In the genomic region with DNA sequence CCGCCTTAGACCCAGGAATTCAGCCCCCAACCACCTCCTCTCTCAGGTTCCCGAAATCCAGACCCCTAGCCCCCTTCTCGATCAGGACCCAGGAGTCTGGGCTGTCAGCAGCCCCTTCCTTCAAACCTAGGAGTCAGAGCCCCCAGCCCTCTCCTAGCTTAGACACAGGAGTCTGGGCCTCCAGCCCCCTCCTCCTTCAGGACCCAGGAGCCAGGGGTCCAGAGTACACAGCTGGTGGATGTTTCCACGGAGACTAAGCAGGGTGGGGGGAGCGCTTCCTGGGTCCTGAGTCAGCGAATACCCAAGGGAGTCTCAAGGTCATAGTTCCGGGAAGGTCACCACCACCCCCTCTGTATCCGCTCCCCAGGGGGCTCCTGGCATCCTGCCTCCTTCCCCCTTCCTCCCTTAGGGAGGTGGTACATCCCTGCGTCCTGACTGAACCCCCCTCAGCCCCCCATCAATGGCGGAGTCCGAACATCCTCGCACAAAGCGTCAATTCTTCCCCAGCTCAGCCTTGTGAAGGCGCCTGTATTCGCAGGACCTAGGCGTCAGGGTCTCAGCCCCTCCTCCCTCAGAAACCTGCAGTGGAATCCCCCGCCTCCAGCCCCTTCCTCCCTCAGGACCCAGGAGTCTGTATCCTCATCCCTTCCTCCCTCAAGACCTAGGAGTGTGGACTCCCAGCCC, we compare ENCODE assay signal across 12 cellular contexts. TPM values are rescaled to one million over a fixed set of nuclear protein-coding genes. Genes with fewer than 3 reads are reported as not detected.
A peak's percentile ranks its signal among the peaks of the same experiment; 100 is the strongest.
DNase-seq lines count a peak whose midpoint lies in the region; ATAC-seq and TF ChIP-seq lines count a peak whose summit lies in the region.
"Had no signal": no experiment of that assay in that cellular context is flagged by ENCODE, and none has a peak within 500 bp of the region (broad histone marks: within the 10 kb centered on the region; RNA-seq: fewer than 3 reads in every experiment).

No MANE protein-coding gene starts in this region.

- peaks cover 53% of the 10 kb centered on the region for H3K4me1 ChIP-seq in BLaER1
- no peaks in the 10 kb centered on the region for H3K4me1 ChIP-seq in SJCRH30

- peak overlapping the region; percentile 70 for H3K9ac ChIP-seq in BLaER1

- peak overlapping the region; percentile 74 for H3K4me2 ChIP-seq in BLaER1

- no peaks in the 10 kb centered on the region for H3K27me3 ChIP-seq in BLaER1
- H3K27me3 ChIP-seq in SJCRH30 = peaks cover 11% of the 10 kb centered on the region

- no peaks in the 10 kb centered on the region for H4K20me1 ChIP-seq in BLaER1

- no peaks in the 10 kb centered on the region for H3K9me3 ChIP-seq in BLaER1
- no peaks in the 10 kb centered on the region for H3K9me3 ChIP-seq in SJCRH30 (replicated peaks)
- H3K9me3 ChIP-seq: gastrocnemius medialis had no signal

- peak; percentile 56 to 67 for DNase-seq in SJCRH30
- peak; percentile 14 for DNase-seq in fibroblast of the aortic adventitia (ENCODE audit: low read depth)
- peak; percentile 48 for DNase-seq in occipital lobe (lab: John Stamatoyannopoulos, UW)
- DNase-seq in cortex of kidney (lab: John Stamatoyannopoulos, UW) = no peak
- DNase-seq: COR-L47, gastrocnemius medialis, KG1, right cardiac atrium had no signal

- H3K36me3 ChIP-seq in BLaER1 = 0 out of 2 replicates have a peak, but pooled peaks cover 10% of the 10 kb centered on the region
- H3K36me3 ChIP-seq in SJCRH30 = no peaks in the 10 kb centered on the region
- H3K36me3 ChIP-seq: gastrocnemius medialis had no signal

- ATAC-seq in SK-N-SH treated with all-trans-retinoic acid at 6 μM for 48 hours (no peak), GM19452 (IDR thresholded peaks at IDR 0.05; ENCODE audit: unreplicated experiment) (no peak), GM21528 (IDR thresholded peaks at IDR 0.05; ENCODE audit: low FRiP score, unreplicated experiment) (no peak)
- ATAC-seq: gastrocnemius medialis had no signal

- H3K4me3 ChIP-seq in BLaER1 = peak overlapping the region; percentile 38; the same call in 1 of the 2 replicates
- H3K4me3 ChIP-seq in SJCRH30 = peak overlapping the region; percentile 57
- no peak overlapping the region for H3K4me3 ChIP-seq in fibroblast of the aortic adventitia (ENCODE audit: low read depth, low read length)
- H3K4me3 ChIP-seq: gastrocnemius medialis had no signal

- peak overlapping the region; percentile 79 for H3K27ac ChIP-seq in BLaER1
- peak overlapping the region; percentile 56 for H3K27ac ChIP-seq in SJCRH30
- H3K27ac ChIP-seq: gastrocnemius medialis had no signal

- no peak for TF ChIP-seq CTCF in fibroblast of the aortic adventitia (IDR thresholded peaks at IDR 0.05; ENCODE audit: insufficient read depth, low read length)

TF ChIP-seq in SK-N-SH treated with all-trans-retinoic acid at 6 μM for 48 hours, 23 proteins besides CTCF, POLR2A, EP300 and RAD21:
- TF ChIP-seq, protein P1, sequence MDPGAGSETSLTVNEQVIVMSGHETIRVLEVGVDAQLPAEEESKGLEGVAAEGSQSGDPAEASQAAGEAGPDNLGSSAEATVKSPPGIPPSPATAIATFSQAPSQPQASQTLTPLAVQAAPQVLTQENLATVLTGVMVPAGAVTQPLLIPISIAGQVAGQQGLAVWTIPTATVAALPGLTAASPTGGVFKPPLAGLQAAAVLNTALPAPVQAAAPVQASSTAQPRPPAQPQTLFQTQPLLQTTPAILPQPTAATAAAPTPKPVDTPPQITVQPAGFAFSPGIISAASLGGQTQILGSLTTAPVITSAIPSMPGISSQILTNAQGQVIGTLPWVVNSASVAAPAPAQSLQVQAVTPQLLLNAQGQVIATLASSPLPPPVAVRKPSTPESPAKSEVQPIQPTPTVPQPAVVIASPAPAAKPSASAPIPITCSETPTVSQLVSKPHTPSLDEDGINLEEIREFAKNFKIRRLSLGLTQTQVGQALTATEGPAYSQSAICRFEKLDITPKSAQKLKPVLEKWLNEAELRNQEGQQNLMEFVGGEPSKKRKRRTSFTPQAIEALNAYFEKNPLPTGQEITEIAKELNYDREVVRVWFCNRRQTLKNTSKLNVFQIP (CRISPR knock-in tag; IDR thresholded peaks at IDR 0.05; ENCODE audit: borderline replicate concordance, low read depth) = no peak
- TF ChIP-seq ZFP3 (CRISPR knock-in tag; IDR thresholded peaks at IDR 0.05) (no peak), GLIS3 (CRISPR knock-in tag; IDR thresholded peaks at IDR 0.05) (no peak), ZNF70 (CRISPR knock-in tag; IDR thresholded peaks at IDR 0.05) (no peak), ZNF565 (CRISPR knock-in tag; conservative IDR thresholded peaks at IDR 0.05; ENCODE audit: low read depth) (no peak), ESRRG (CRISPR knock-in tag; IDR thresholded peaks at IDR 0.05) (no peak), ZFP30 (CRISPR knock-in tag; IDR thresholded peaks at IDR 0.05) (no peak)

RNA-seq across cellular contexts. Expression of gene CADM4, which starts 4.6 kb away (rescaled TPM):
- total RNA-seq in SJCRH30 (2014; rRNA removed; shearing (Covaris generic)) = 3.1 and 3.2 TPM in 2 replicates
- total RNA-seq in fibroblast of the aortic adventitia (ENCODE audit: low replicate concordance) (0.27 and 1.1 TPM in 2 replicates), occipital lobe (98.4 TPM)

RNA-seq across cellular contexts. Expression of gene ZNF428, which starts 15.6 kb away (rescaled TPM):
- 46.8 and 56.2 TPM in 2 replicates for total RNA-seq in SJCRH30 (2014; rRNA removed; shearing (Covaris generic))
- total RNA-seq in fibroblast of the aortic adventitia (ENCODE audit: low replicate concordance) (14.0 and 34.8 TPM in 2 replicates), occipital lobe (111 TPM)

RNA-seq across cellular contexts. Expression of gene SRRM5, which starts 23.1 kb away (rescaled TPM):
- 0.10 and 0.12 TPM in 2 replicates for total RNA-seq in SJCRH30 (2014; rRNA removed; shearing (Covaris generic))
- total RNA-seq in fibroblast of the aortic adventitia (ENCODE audit: low replicate concordance) = 0.09 TPM in 1 of 2 replicates, not detected in the other
- total RNA-seq in occipital lobe = not detected

RNA-seq across cellular contexts. Expression of gene PLAUR, which starts 35.0 kb away (rescaled TPM):
- total RNA-seq in SJCRH30 (2014; rRNA removed; shearing (Covaris generic)) = 9.4 and 16.6 TPM in 2 replicates
- 46.3 and 73.6 TPM in 2 replicates for total RNA-seq in fibroblast of the aortic adventitia (ENCODE audit: low replicate concordance)
- total RNA-seq in occipital lobe = 5.8 TPM

RNA-seq across cellular contexts. Expression of gene ZNF576, which starts 38.6 kb away (rescaled TPM):
- total RNA-seq in SJCRH30 (2014; rRNA removed; shearing (Covaris generic)) = 10.3 and 13.1 TPM in 2 replicates
- total RNA-seq in fibroblast of the aortic adventitia (ENCODE audit: low replicate concordance) (10.0 and 10.3 TPM in 2 replicates), occipital lobe (5.1 TPM)

Comparison
In these comparisons a context has a peak if more than half of its experiments do, and no peak if none do; other contexts are left out.
1. RNA of gene CADM4, which starts 4.6 kb away (total RNA-seq): 98.4 TPM in occipital lobe (single experiment); 3.1 to 3.2 TPM in SJCRH30 and 0.27 to 1.1 TPM in fibroblast of the aortic adventitia; every median in the first group is over 10 times any median in the second.